28 cellular contexts compared by ENCODE assay signal in genomic region chr6:288861-289260, GRCh38.
"Had no signal": no experiment of that assay in that cellular context is flagged by ENCODE, and none has a peak within 500 bp of the region (broad histone marks: within the 10 kb centered on the region; RNA-seq: fewer than 3 reads in every experiment).

No MANE protein-coding gene starts in this region.

- H3K9me3 ChIP-seq: ascending aorta, body of pancreas, MG63 had no signal

- ATAC-seq: activated CD8-positive, alpha-beta memory T cell treated with anti-CD3 and anti-CD28 coated beads, Interleukin-2, amount 10 ng/mL, durations not matched to agents 7 days and 5 days; activated naive CD4-positive, alpha-beta T cell treated with anti-CD3 and anti-CD28 coated beads, Interleukin-2, amount 50 U/mL, for 72 hours; activated naive CD8-positive, alpha-beta T cell treated with anti-CD3 and anti-CD28 coated beads, Interleukin-2, amount 50 U/mL, for 24 hours; activated T-cell treated with anti-CD3 and anti-CD28 coated beads, Interleukin-2, amount 50 U/mL, for 4 hours; body of pancreas; PC-3; SK-N-SH treated with all-trans-retinoic acid at 6 μM for 48 hours; WTC11 had no signal

- H3K27me3 Mint-ChIP-seq: activated CD4-positive, alpha-beta T cell treated with anti-CD3 and anti-CD28 coated beads, Interleukin-2, amount 10 ng/mL, durations not matched to agents 24 days and 14 days; activated CD8-positive, alpha-beta memory T cell treated with anti-CD3 and anti-CD28 coated beads, Interleukin-2, amount 10 ng/mL, durations not matched to agents 7 days and 5 days; activated naive CD8-positive, alpha-beta T cell treated with anti-CD3 and anti-CD28 coated beads, Interleukin-2, amount 50 U/mL, for 24 hours had no signal

- H3K4me3 ChIP-seq: ascending aorta, body of pancreas, MG63, SJSA1 had no signal

- FAIRE-seq: bronchial epithelial cell, RCC 7860 had no signal

- H3K27ac Mint-ChIP-seq: activated CD4-positive, alpha-beta T cell treated with anti-CD3 and anti-CD28 coated beads, Interleukin-2, amount 10 ng/mL, durations not matched to agents 24 days and 14 days; activated CD8-positive, alpha-beta memory T cell treated with anti-CD3 and anti-CD28 coated beads, Interleukin-2, amount 10 ng/mL, durations not matched to agents 7 days and 5 days; activated naive CD4-positive, alpha-beta T cell treated with anti-CD3 and anti-CD28 coated beads, Interleukin-2, amount 50 U/mL, for 72 hours; activated naive CD8-positive, alpha-beta T cell treated with anti-CD3 and anti-CD28 coated beads, Interleukin-2, amount 50 U/mL, for 24 hours; WTC11 had no signal

- H3K9me3 Mint-ChIP-seq: activated CD4-positive, alpha-beta T cell treated with anti-CD3 and anti-CD28 coated beads, Interleukin-2, amount 10 ng/mL, durations not matched to agents 24 days and 14 days; activated naive CD4-positive, alpha-beta T cell treated with anti-CD3 and anti-CD28 coated beads, Interleukin-2, amount 50 U/mL, for 72 hours; activated naive CD8-positive, alpha-beta T cell treated with anti-CD3 and anti-CD28 coated beads, Interleukin-2, amount 50 U/mL, for 24 hours; activated T-cell treated with anti-CD3 and anti-CD28 coated beads, Interleukin-2, amount 50 U/mL, for 4 hours had no signal

- H3K36me3 ChIP-seq: ascending aorta, MG63 had no signal

- H3K27me3 ChIP-seq: ascending aorta, body of pancreas, MG63 had no signal

- H3K27ac ChIP-seq: ascending aorta, body of pancreas, SJSA1 had no signal

- DNase-seq: activated CD4-positive, alpha-beta T cell treated with anti-CD3 and anti-CD28 coated beads for 1 hour; activated CD4-positive, alpha-beta T cell treated with anti-CD3 and anti-CD28 coated beads, Interleukin-2, amount 10 ng/mL, durations not matched to agents 24 days and 14 days; activated CD4-positive, alpha-beta T cell treated with anti-CD3 and anti-CD28 coated beads, Interleukin-2, amount 50 U/mL, for 48 hours; activated CD8-positive, alpha-beta memory T cell treated with anti-CD3 and anti-CD28 coated beads, Interleukin-2, amount 10 ng/mL, durations not matched to agents 7 days and 5 days; activated effector memory CD4-positive, alpha-beta T cell treated with anti-CD3 and anti-CD28 coated beads, Interleukin-2, amount 50 U/mL, for 16 hours; activated naive CD4-positive, alpha-beta T cell treated with Interleukin-2 at 50 U/mL for 16 hours; activated naive CD8-positive, alpha-beta T cell treated with anti-CD3 and anti-CD28 coated beads, Interleukin-2, amount 50 U/mL, for 24 hours; activated T-cell treated with anti-CD3 and anti-CD28 coated beads, Interleukin-2, amount 50 U/mL, for 4 hours; amniotic stem cell; body of pancreas; central memory CD4-positive, alpha-beta T cell; MG63; NCI-H1930; NCI-H2107; NCI-H2171 treated with DMSO at 0.1 percent for 48 hours; NCI-H226; NCI-H526; NCI-H774; PC-3; SHP77; SW 1271 had no signal

- H3K4me3 Mint-ChIP-seq: activated CD4-positive, alpha-beta T cell treated with anti-CD3 and anti-CD28 coated beads, Interleukin-2, amount 10 ng/mL, durations not matched to agents 24 days and 14 days; activated CD8-positive, alpha-beta memory T cell treated with anti-CD3 and anti-CD28 coated beads, Interleukin-2, amount 10 ng/mL, durations not matched to agents 7 days and 5 days; activated naive CD8-positive, alpha-beta T cell treated with anti-CD3 and anti-CD28 coated beads, Interleukin-2, amount 50 U/mL, for 24 hours; activated T-cell treated with anti-CD3 and anti-CD28 coated beads, Interleukin-2, amount 50 U/mL, for 4 hours; WTC11 had no signal
